Comparison of ENCODE assay signal across 15 cellular contexts in the genomic region with DNA sequence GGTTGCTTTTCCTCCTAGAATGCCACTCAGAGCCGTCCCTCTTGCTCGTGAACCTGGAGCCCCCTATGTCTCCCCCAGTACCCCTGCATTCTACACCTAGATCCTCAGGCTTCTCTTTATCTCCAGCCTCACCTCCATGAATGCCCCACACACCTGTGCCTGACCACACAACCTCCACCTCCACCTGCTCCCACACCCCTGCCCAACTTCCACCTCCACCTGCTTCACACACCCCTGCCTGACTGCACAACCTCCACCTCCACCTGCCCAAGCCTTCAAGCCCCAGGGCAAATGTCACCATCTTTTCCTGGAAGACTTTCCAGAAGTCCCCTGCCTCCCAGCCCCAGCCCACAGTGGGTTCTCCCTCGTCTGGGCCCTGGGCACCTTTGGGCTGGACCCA. TPM values are rescaled to one million over a fixed set of nuclear protein-coding genes. Genes with fewer than 3 reads are reported as not detected.
DNase-seq lines count a peak whose midpoint lies in the region; ATAC-seq lines count a peak whose summit lies in the region.
"Had no signal": no experiment of that assay in that cellular context is flagged by ENCODE, and none has a peak within 500 bp of the region (broad histone marks: within the 10 kb centered on the region; RNA-seq: fewer than 3 reads in every experiment).

No MANE protein-coding gene starts in this region.

- H3K27ac ChIP-seq in BLaER1 treated with 17β-estradiol and CSF1 and Interleukin-3, amounts not matched to agents 10 nM and 100 nM: peak overlapping the region in 9 of 11 experiments; percentile 88 to 99 (median 96); a peak in 17 of 22 replicates
- H3K27ac ChIP-seq in CD8-positive, alpha-beta memory T cell (ENCODE audit: low read depth, low read length): no peak overlapping the region
- peak overlapping the region; percentile 87 for H3K27ac ChIP-seq in naive thymus-derived CD4-positive, alpha-beta T cell (ENCODE audit: low read depth, low read length)
- H3K27ac ChIP-seq: SJSA1 had no signal

- no peaks in the 10 kb centered on the region for H3K9me3 ChIP-seq in BLaER1 treated with 17β-estradiol and CSF1 and Interleukin-3, amounts not matched to agents 10 nM and 100 nM (replicated peaks in 1 of 11)
- no peaks in the 10 kb centered on the region for H3K9me3 ChIP-seq in CD8-positive, alpha-beta memory T cell (ENCODE audit: low read length)
- no peaks in the 10 kb centered on the region for H3K9me3 ChIP-seq in naive thymus-derived CD4-positive, alpha-beta T cell (ENCODE audit: control insufficient read depth in 2 of 3, low read length in 3 of 3)
- H3K9me3 ChIP-seq: SJSA1, suprapubic skin had no signal

- POLR2A ChIA-PET in CD8-positive, alpha-beta memory T cell (lab: Charles Lee): interaction anchor here (0.5 kb wide), 1 partner anchor 41 kb away, joined by 3 read pairs; no protein-coding TSS in a partner anchor
- POLR2A ChIA-PET in activated CD4-positive, alpha-beta memory T cell treated with anti-CD3 and anti-CD28 coated beads for 36 hours (lab: Charles Lee): no interaction called here
- POLR2A ChIA-PET in naive thymus-derived CD4-positive, alpha-beta T cell (lab: Charles Lee): interaction anchor here (0.7 to 9.2 kb wide), 4 partner anchors 11 to 61 kb away, joined by 3 to 401 read pairs (median 10); a partner anchor contains a TSS

- no peak for ATAC-seq in naive thymus-derived CD4-positive, alpha-beta T cell
- ATAC-seq in HG03025 (IDR thresholded peaks at IDR 0.05; ENCODE audit: low FRiP score, unreplicated experiment): no peak

- intact Hi-C loops in activated CD4-positive, alpha-beta memory T cell treated with anti-CD3 and anti-CD28 coated beads for 36 hours (cut with micrococcal nuclease): no loop called here
- intact Hi-C loops in naive thymus-derived CD4-positive, alpha-beta T cell (cut with micrococcal nuclease): no loop called here

- no peaks in the 10 kb centered on the region for H4K20me1 ChIP-seq in BLaER1 treated with 17β-estradiol and CSF1 and Interleukin-3, amounts not matched to agents 10 nM and 100 nM

- H3K36me3 ChIP-seq in BLaER1 treated with 17β-estradiol and CSF1 and Interleukin-3, amounts not matched to agents 10 nM and 100 nM: no peaks in the 10 kb centered on the region
- H3K36me3 ChIP-seq in CD8-positive, alpha-beta memory T cell (ENCODE audit: insufficient read depth, low read length): no peaks in the 10 kb centered on the region
- no peaks in the 10 kb centered on the region for H3K36me3 ChIP-seq in naive thymus-derived CD4-positive, alpha-beta T cell (ENCODE audit: control insufficient read depth in 2 of 3, insufficient read depth in 3 of 3, low read length in 3 of 3)
- no peaks in the 10 kb centered on the region for H3K36me3 ChIP-seq in H7 (replicated peaks; ENCODE audit: control insufficient read depth, insufficient read depth, low read length)
- H3K36me3 ChIP-seq: SJSA1, suprapubic skin had no signal

- H3K4me2 ChIP-seq in BLaER1 treated with 17β-estradiol and CSF1 and Interleukin-3, amounts not matched to agents 10 nM and 100 nM: peak overlapping the region; percentile 84 to 98 (median 95)

- peak overlapping the region in 1 of 10 experiments; percentile 61; a peak in 3 of 20 replicates for H3K4me3 ChIP-seq in BLaER1 treated with 17β-estradiol and CSF1 and Interleukin-3, amounts not matched to agents 10 nM and 100 nM
- H3K4me3 ChIP-seq in CD8-positive, alpha-beta memory T cell (ENCODE audit: low read length): peak overlapping the region; percentile 1
- no peak overlapping the region for H3K4me3 ChIP-seq in naive thymus-derived CD4-positive, alpha-beta T cell (ENCODE audit: low read length)
- H3K4me3 ChIP-seq in H7 (ENCODE audit: insufficient read depth, low read depth, low read length): no peak overlapping the region
- H3K4me3 ChIP-seq: SJSA1, suprapubic skin had no signal

- H3K4me3 Mint-ChIP-seq in CD8-positive, alpha-beta memory T cell: peak overlapping the region; percentile 43 to 85 (median 79)
- no peak overlapping the region for H3K4me3 Mint-ChIP-seq in activated CD4-positive, alpha-beta memory T cell treated with anti-CD3 and anti-CD28 coated beads for 36 hours
- peak overlapping the region in 9 of 10 donors; percentile 49 to 86 (median 84) for H3K4me3 Mint-ChIP-seq in naive thymus-derived CD4-positive, alpha-beta T cell

- H3K27me3 Mint-ChIP-seq in CD8-positive, alpha-beta memory T cell: no peaks in the 10 kb centered on the region
- H3K27me3 Mint-ChIP-seq in activated CD4-positive, alpha-beta memory T cell treated with anti-CD3 and anti-CD28 coated beads for 36 hours: no peaks in the 10 kb centered on the region
- peaks cover 0 to 7% (median 0%) of the 10 kb centered on the region in 5 donors for H3K27me3 Mint-ChIP-seq in naive thymus-derived CD4-positive, alpha-beta T cell

- H3K27ac Mint-ChIP-seq in CD8-positive, alpha-beta memory T cell: peak overlapping the region; percentile 85 to 98 (median 96)
- H3K27ac Mint-ChIP-seq in activated CD4-positive, alpha-beta memory T cell treated with anti-CD3 and anti-CD28 coated beads for 36 hours: peak overlapping the region; percentile 90
- H3K27ac Mint-ChIP-seq in naive thymus-derived CD4-positive, alpha-beta T cell: peak overlapping the region in 7 of 9 donors; percentile 68 to 99 (median 97)

- no peak for DNase-seq in CD8-positive, alpha-beta memory T cell
- no peak for DNase-seq in activated CD4-positive, alpha-beta memory T cell treated with anti-CD3 and anti-CD28 coated beads for 36 hours
- DNase-seq in naive thymus-derived CD4-positive, alpha-beta T cell: no peak
- DNase-seq in H7: no peak
- DNase-seq in NCI-H526 (lab: John Stamatoyannopoulos, UW): no peak
- no peak for DNase-seq in dedifferentiated amniotic fluid mesenchymal stem cell (ENCODE audit: extremely low spot score)
- DNase-seq: activated T-cell treated with anti-CD3 and anti-CD28 coated beads, Interleukin-2, amount 50 U/mL, for 48 hours; kidney glomerular epithelial cell; NCI-H1105 had no signal

- peaks cover 65 to 94% (median 91%) of the 10 kb centered on the region in 10 experiments for H3K4me1 ChIP-seq in BLaER1 treated with 17β-estradiol and CSF1 and Interleukin-3, amounts not matched to agents 10 nM and 100 nM
- H3K4me1 ChIP-seq in CD8-positive, alpha-beta memory T cell (ENCODE audit: insufficient read depth, low read length): peaks cover 64% of the 10 kb centered on the region
- peaks cover 55 to 62% of the 10 kb centered on the region in 2 donors for H3K4me1 ChIP-seq in naive thymus-derived CD4-positive, alpha-beta T cell (ENCODE audit: control insufficient read depth in 2 of 2, insufficient read depth in 2 of 2, low read length in 2 of 2)

- H3K9ac ChIP-seq in BLaER1 treated with 17β-estradiol and CSF1 and Interleukin-3, amounts not matched to agents 10 nM and 100 nM: peak overlapping the region in 8 of 11 experiments; percentile 82 to 90 (median 88); a peak in 17 of 22 replicates

- CTCF ChIA-PET in CD8-positive, alpha-beta memory T cell (lab: Charles Lee): no interaction called here
- CTCF ChIA-PET in activated CD4-positive, alpha-beta memory T cell treated with anti-CD3 and anti-CD28 coated beads for 36 hours (lab: Charles Lee): interaction anchor here (0.5 kb wide), 1 partner anchor 212 kb away, joined by 3 read pairs; no protein-coding TSS in a partner anchor
- CTCF ChIA-PET in naive thymus-derived CD4-positive, alpha-beta T cell (lab: Charles Lee): no interaction called here

- H3K9me3 Mint-ChIP-seq in CD8-positive, alpha-beta memory T cell: no peaks in the 10 kb centered on the region
- no peaks in the 10 kb centered on the region for H3K9me3 Mint-ChIP-seq in activated CD4-positive, alpha-beta memory T cell treated with anti-CD3 and anti-CD28 coated beads for 36 hours
- peaks cover 0 to 1% (median 0%) of the 10 kb centered on the region in 11 donors for H3K9me3 Mint-ChIP-seq in naive thymus-derived CD4-positive, alpha-beta T cell

- peaks cover 0 to 6% (median 0%) of the 10 kb centered on the region in 11 experiments; a peak in 1 of 22 replicates for H3K27me3 ChIP-seq in BLaER1 treated with 17β-estradiol and CSF1 and Interleukin-3, amounts not matched to agents 10 nM and 100 nM
- H3K27me3 ChIP-seq in CD8-positive, alpha-beta memory T cell (ENCODE audit: insufficient read depth, low read length, poor library complexity, severe bottlenecking): no peaks in the 10 kb centered on the region
- no peaks in the 10 kb centered on the region for H3K27me3 ChIP-seq in naive thymus-derived CD4-positive, alpha-beta T cell (ENCODE audit: control insufficient read depth in 2 of 2, insufficient read depth in 2 of 2, low read length in 2 of 2)
- no peaks in the 10 kb centered on the region for H3K27me3 ChIP-seq in H7 (ENCODE audit: control insufficient read depth, insufficient read depth, low read length)
- H3K27me3 ChIP-seq: SJSA1, suprapubic skin had no signal

- peaks cover 45 to 70% (median 46%) of the 10 kb centered on the region in 3 donors for H3K4me1 Mint-ChIP-seq in CD8-positive, alpha-beta memory T cell
- H3K4me1 Mint-ChIP-seq in activated CD4-positive, alpha-beta memory T cell treated with anti-CD3 and anti-CD28 coated beads for 36 hours (ENCODE audit: low read depth): peaks cover 55% of the 10 kb centered on the region
- peaks cover 36 to 65% (median 44%) of the 10 kb centered on the region in 7 donors for H3K4me1 Mint-ChIP-seq in naive thymus-derived CD4-positive, alpha-beta T cell

- H3K36me3 Mint-ChIP-seq in CD8-positive, alpha-beta memory T cell: no peaks in the 10 kb centered on the region
- no peaks in the 10 kb centered on the region for H3K36me3 Mint-ChIP-seq in activated CD4-positive, alpha-beta memory T cell treated with anti-CD3 and anti-CD28 coated beads for 36 hours
- no peaks in the 10 kb centered on the region for H3K36me3 Mint-ChIP-seq in naive thymus-derived CD4-positive, alpha-beta T cell

RNA-seq across cellular contexts. Expression of a gene that starts 6.9 kb away (rescaled TPM):
- 10 to 100 TPM; 28.0 to 30.8 TPM for total RNA-seq in CD8-positive, alpha-beta memory T cell
- 2.0 TPM for polyA plus RNA-seq in CD8-positive, alpha-beta memory T cell
- 10 to 100 TPM; 33.0 to 33.1 TPM for total RNA-seq in activated CD4-positive, alpha-beta memory T cell treated with anti-CD3 and anti-CD28 coated beads for 36 hours
- 100 to 1,000 TPM; 114 to 246 (median 151) TPM for total RNA-seq in naive thymus-derived CD4-positive, alpha-beta T cell
- polyA plus RNA-seq in naive thymus-derived CD4-positive, alpha-beta T cell: 1 to 10 TPM; 1.2 to 2.3 TPM
- 12.8 and 20.0 TPM in 2 replicates for total RNA-seq in H7 (2014; rRNA removed; shearing (Covaris generic))

RNA-seq across cellular contexts. Expression of a gene that starts 36.5 kb away (rescaled TPM):
- not detected for total RNA-seq in CD8-positive, alpha-beta memory T cell
- not detected for polyA plus RNA-seq in CD8-positive, alpha-beta memory T cell
- not detected for total RNA-seq in activated CD4-positive, alpha-beta memory T cell treated with anti-CD3 and anti-CD28 coated beads for 36 hours
- not detected for total RNA-seq in naive thymus-derived CD4-positive, alpha-beta T cell
- not detected for polyA plus RNA-seq in naive thymus-derived CD4-positive, alpha-beta T cell
- not detected in 2 replicates for total RNA-seq in H7 (2014; rRNA removed; shearing (Covaris generic))
- total RNA-seq: bronchial epithelial cell, SJSA1, suprapubic skin had no signal
- polyA plus RNA-seq: neural cell had no signal

RNA-seq across cellular contexts. Expression of a gene that starts 42.6 kb away (rescaled TPM):
- 10 to 100 TPM; 35.0 to 38.8 TPM for total RNA-seq in CD8-positive, alpha-beta memory T cell
- polyA plus RNA-seq in CD8-positive, alpha-beta memory T cell: 41.9 TPM
- 10 to 100 TPM; 33.5 to 33.6 TPM for total RNA-seq in activated CD4-positive, alpha-beta memory T cell treated with anti-CD3 and anti-CD28 coated beads for 36 hours
- total RNA-seq in naive thymus-derived CD4-positive, alpha-beta T cell: 10 to 100 TPM; 24.6 to 45.5 (median 37.0) TPM
- polyA plus RNA-seq in naive thymus-derived CD4-positive, alpha-beta T cell: 10 to 100 TPM; 23.4 to 58.9 TPM
- 83.5 and 86.4 TPM in 2 replicates for total RNA-seq in H7 (2014; rRNA removed; shearing (Covaris generic))

RNA-seq across cellular contexts. Expression of a gene that starts 46.1 kb away (rescaled TPM):
- total RNA-seq in CD8-positive, alpha-beta memory T cell: 10 to 100 TPM in 1 of 2 experiments, 1 to 10 TPM in 1; 9.6 to 10.4 TPM
- 4.1 TPM for polyA plus RNA-seq in CD8-positive, alpha-beta memory T cell
- 10 to 100 TPM in 1 of 2 experiments, 1 to 10 TPM in 1; 8.5 to 10.7 TPM for total RNA-seq in activated CD4-positive, alpha-beta memory T cell treated with anti-CD3 and anti-CD28 coated beads for 36 hours
- total RNA-seq in naive thymus-derived CD4-positive, alpha-beta T cell: 10 to 100 TPM in 1 of 5 experiments, 1 to 10 TPM in 4; 4.8 to 10.4 (median 7.5) TPM
- polyA plus RNA-seq in naive thymus-derived CD4-positive, alpha-beta T cell: 1 to 10 TPM; 1.6 to 1.9 TPM
- total RNA-seq in H7 (2014; rRNA removed; shearing (Covaris generic)): 2.1 and 4.0 TPM in 2 replicates
